In the genomic region with DNA sequence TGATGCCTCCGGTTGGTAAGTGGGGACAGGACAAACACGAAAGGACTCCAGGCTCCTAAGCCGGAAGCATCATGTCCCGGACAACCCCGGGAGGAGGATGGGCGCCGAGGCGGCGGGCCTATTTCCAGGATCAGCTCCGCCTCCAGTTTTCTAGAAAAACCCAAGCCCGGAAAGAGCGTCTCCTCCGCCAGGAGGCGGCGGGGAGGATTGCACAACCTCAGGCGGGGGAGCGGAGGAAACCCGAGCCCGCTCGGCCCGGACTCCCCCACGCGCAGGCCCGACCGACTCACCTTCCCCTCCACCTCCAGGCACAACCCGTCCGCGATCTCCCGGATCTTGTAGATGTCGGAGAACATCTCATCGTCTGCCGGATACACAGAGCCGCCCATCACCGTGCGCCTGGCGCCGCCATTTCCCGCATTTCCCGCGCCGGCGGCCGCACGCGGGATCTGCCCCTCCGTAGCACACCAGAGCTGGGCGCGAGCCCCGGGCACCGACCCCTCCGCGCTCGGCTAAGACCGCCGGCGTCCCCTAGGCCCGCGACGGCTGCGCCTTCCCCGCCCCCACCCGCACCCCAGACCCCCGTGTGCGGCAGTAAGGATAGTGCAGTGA, we compare ENCODE assay signal across 8 cellular contexts. TPM values are rescaled to one million over a fixed set of nuclear protein-coding genes. Genes with fewer than 3 reads are reported as not detected.
DNase-seq lines count a peak whose midpoint lies in the region; ATAC-seq and TF ChIP-seq lines count a peak whose summit lies in the region.

No MANE protein-coding gene starts in this region.

- peak overlapping the region; percentile 84 for H3K27ac Mint-ChIP-seq in CD4-positive, alpha-beta T cell
- peak overlapping the region; percentile 99 for H3K27ac Mint-ChIP-seq in endothelial cell (ENCODE audit: unreplicated experiment)

- no peaks in the 10 kb centered on the region for H3K27me3 ChIP-seq in CD4-positive, alpha-beta T cell (ENCODE audit: control insufficient read depth, insufficient read depth, low read length)

- H3K9me3 ChIP-seq in CD4-positive, alpha-beta T cell (ENCODE audit: control insufficient read depth, low read length): no peaks in the 10 kb centered on the region

- peak overlapping the region; percentile 100 for H3K27ac ChIP-seq in CD4-positive, alpha-beta T cell (ENCODE audit: low read depth, low read length)

- peak; percentile 67 for TF ChIP-seq CTCF in CD4-positive, alpha-beta T cell (IDR thresholded peaks at IDR 0.05)
- peak; percentile 49 for TF ChIP-seq CTCF in endothelial cell (IDR thresholded peaks at IDR 0.05; ENCODE audit: unreplicated experiment)

- H3K9me3 Mint-ChIP-seq in CD4-positive, alpha-beta T cell: no peaks in the 10 kb centered on the region
- no peaks in the 10 kb centered on the region for H3K9me3 Mint-ChIP-seq in endothelial cell (ENCODE audit: unreplicated experiment)

- peaks cover 82% of the 10 kb centered on the region for H3K36me3 Mint-ChIP-seq in CD4-positive, alpha-beta T cell (ENCODE audit: low read depth)
- peaks cover 49% of the 10 kb centered on the region for H3K36me3 Mint-ChIP-seq in endothelial cell (ENCODE audit: low read depth, unreplicated experiment)

- POLR2A ChIA-PET in CD4-positive, alpha-beta T cell (lab: Charles Lee): interaction anchor here (0.6 to 4.3 kb wide), 19 partner anchors 8 to 841 kb away, joined by 3 to 81 read pairs (median 7); partner anchors contain the start of genes COG3, GTF2F2, LCP1 and SLC25A30

- no peaks in the 10 kb centered on the region for H3K27me3 Mint-ChIP-seq in CD4-positive, alpha-beta T cell
- peaks cover 12% of the 10 kb centered on the region for H3K27me3 Mint-ChIP-seq in endothelial cell (ENCODE audit: unreplicated experiment)

- peaks cover 72% of the 10 kb centered on the region for H3K4me1 Mint-ChIP-seq in CD4-positive, alpha-beta T cell (ENCODE audit: low read depth)
- peaks cover 50% of the 10 kb centered on the region for H3K4me1 Mint-ChIP-seq in endothelial cell (ENCODE audit: unreplicated experiment)

- peak; percentile 47 for ATAC-seq in CD4-positive, alpha-beta T cell (ENCODE audit: poor library complexity)
- ATAC-seq in GM19395 (IDR thresholded peaks at IDR 0.05; ENCODE audit: unreplicated experiment): peak; percentile 43
- peak; percentile 28 for ATAC-seq in HG03521 (IDR thresholded peaks at IDR 0.05; ENCODE audit: unreplicated experiment)

- intact Hi-C loops in CD4-positive, alpha-beta T cell (cut with DNase I, micrococcal nuclease): loop anchor here (1.0 to 10.0 kb wide), 7 partner anchors 27 to 714 kb away; partner anchors contain the start of genes COG3 (in 2 of the 2), SLC25A30 (in 1 of the 2) and ZC3H13 (in 1 of the 2)

- H3K4me3 Mint-ChIP-seq in CD4-positive, alpha-beta T cell: peak overlapping the region; percentile 99
- H3K4me3 Mint-ChIP-seq in endothelial cell (ENCODE audit: unreplicated experiment): peak overlapping the region; percentile 97

- CTCF ChIA-PET in CD4-positive, alpha-beta T cell (lab: Charles Lee): interaction anchor here (0.7 to 3.7 kb wide), 10 partner anchors 8 to 293 kb away, joined by 3 to 18 read pairs (median 6); partner anchors contain the start of gene COG3

- DNase-seq in CD4-positive, alpha-beta T cell: peak; percentile 62 to 83 (median 72)
- peak; percentile 74 for DNase-seq in NOMO-1 treated with DMSO at 0.1 percent for 48 hours (lab: John Stamatoyannopoulos, UW; ENCODE audit: unreplicated experiment)
- DNase-seq in activated T-cell treated with anti-CD3 and anti-CD28 coated beads for 1 hour (ENCODE audit: low read depth): peak; percentile 67
- DNase-seq in endothelial cell (ENCODE audit: low spot score): peak; percentile 90
- DNase-seq in midbrain (lab: John Stamatoyannopoulos, UW): peak; percentile 92
- DNase-seq in stimulated activated CD8-positive, alpha-beta memory T cell treated with anti-CD3 and anti-CD28 coated beads, Interleukin-15, amount 100 ng/mL, for 4 hours (ENCODE audit: low read depth in 2 of 2): peak; percentile 74 to 79

RNA-seq across cellular contexts. Expression of gene TPT1, which starts 0.5 kb away (rescaled TPM):
- total RNA-seq in CD4-positive, alpha-beta T cell: 1,000 to 10,000 TPM; 8,742 to 8,834 TPM
- total RNA-seq in endothelial cell (ENCODE audit: unreplicated experiment): 7,126 TPM

Comparison
In these comparisons a context has a peak if more than half of its experiments do, and no peak if none do; other contexts are left out.
1. Peak in every context shown above with its lines: DNase-seq, ATAC-seq and H3K27ac ChIP-seq.